ENCODE assay signal across 15 cellular contexts in genomic region chr2:159790323-159790722, GRCh38.
"Had no signal": no experiment of that assay in that cellular context is flagged by ENCODE, and none has a peak within 500 bp of the region (broad histone marks: within the 10 kb centered on the region; RNA-seq: fewer than 3 reads in every experiment).

No MANE protein-coding gene starts in this region.

- H3K27ac Mint-ChIP-seq: endodermal cell; T-helper 2 cell treated with Interferon-gamma antibody and Interleukin-4, amounts not matched to agents 5 μg/mL and 100 μg/mL, for 36 hours had no signal

- DNase-seq: activated CD4-positive, alpha-beta T cell treated with anti-CD3 and anti-CD28 coated beads, Interleukin-2, amount 50 U/mL, for 1 hour; activated CD4-positive, CD25-positive, alpha-beta regulatory T cell; activated CD8-positive, alpha-beta memory T cell treated with anti-CD3 and anti-CD28 coated beads for 24 hours; activated naive CD4-positive, alpha-beta T cell treated with Interleukin-2 at 50 U/mL for 16 hours; dermis blood vessel endothelial cell; endodermal cell; heart left ventricle; left colon; mammary epithelial cell; mucosa of descending colon; naive thymus-derived CD8-positive, alpha-beta T cell; sigmoid colon; spleen; stimulated activated CD4-positive, alpha-beta T cell treated with anti-CD3 and anti-CD28 coated beads, Interleukin-1b, Interleukin-23, amount 100 ng/mL, for 48 hours had no signal

- H3K27me3 Mint-ChIP-seq: naive thymus-derived CD8-positive, alpha-beta T cell had no signal

- ATAC-seq: heart left ventricle; left colon; mucosa of descending colon; naive thymus-derived CD8-positive, alpha-beta T cell had no signal

- H3K36me3 Mint-ChIP-seq: naive thymus-derived CD8-positive, alpha-beta T cell had no signal

- H3K4me3 Mint-ChIP-seq: endodermal cell; naive thymus-derived CD8-positive, alpha-beta T cell; T-helper 2 cell treated with Interferon-gamma antibody and Interleukin-4, amounts not matched to agents 5 μg/mL and 100 μg/mL, for 36 hours had no signal

- H3K9me3 Mint-ChIP-seq: endodermal cell; naive thymus-derived CD8-positive, alpha-beta T cell; T-helper 2 cell treated with Interferon-gamma antibody and Interleukin-4, amounts not matched to agents 5 μg/mL and 100 μg/mL, for 36 hours had no signal
